1 cellular context compared by ENCODE assay signal in genomic region chr11:6351782-6352181, GRCh38.
TF ChIP-seq lines count a peak whose summit lies in the region.

No MANE protein-coding gene starts in this region.

TF ChIP-seq in GM23338, 12 proteins besides CTCF, POLR2A, EP300 and RAD21 (continued from another document):
- no peak for TF ChIP-seq ZNF114 (CRISPR knock-in tag; IDR thresholded peaks at IDR 0.05)
- no peak for TF ChIP-seq NANOG (IDR thresholded peaks at IDR 0.05; ENCODE audit: borderline replicate concordance)
- TF ChIP-seq, protein P1, sequence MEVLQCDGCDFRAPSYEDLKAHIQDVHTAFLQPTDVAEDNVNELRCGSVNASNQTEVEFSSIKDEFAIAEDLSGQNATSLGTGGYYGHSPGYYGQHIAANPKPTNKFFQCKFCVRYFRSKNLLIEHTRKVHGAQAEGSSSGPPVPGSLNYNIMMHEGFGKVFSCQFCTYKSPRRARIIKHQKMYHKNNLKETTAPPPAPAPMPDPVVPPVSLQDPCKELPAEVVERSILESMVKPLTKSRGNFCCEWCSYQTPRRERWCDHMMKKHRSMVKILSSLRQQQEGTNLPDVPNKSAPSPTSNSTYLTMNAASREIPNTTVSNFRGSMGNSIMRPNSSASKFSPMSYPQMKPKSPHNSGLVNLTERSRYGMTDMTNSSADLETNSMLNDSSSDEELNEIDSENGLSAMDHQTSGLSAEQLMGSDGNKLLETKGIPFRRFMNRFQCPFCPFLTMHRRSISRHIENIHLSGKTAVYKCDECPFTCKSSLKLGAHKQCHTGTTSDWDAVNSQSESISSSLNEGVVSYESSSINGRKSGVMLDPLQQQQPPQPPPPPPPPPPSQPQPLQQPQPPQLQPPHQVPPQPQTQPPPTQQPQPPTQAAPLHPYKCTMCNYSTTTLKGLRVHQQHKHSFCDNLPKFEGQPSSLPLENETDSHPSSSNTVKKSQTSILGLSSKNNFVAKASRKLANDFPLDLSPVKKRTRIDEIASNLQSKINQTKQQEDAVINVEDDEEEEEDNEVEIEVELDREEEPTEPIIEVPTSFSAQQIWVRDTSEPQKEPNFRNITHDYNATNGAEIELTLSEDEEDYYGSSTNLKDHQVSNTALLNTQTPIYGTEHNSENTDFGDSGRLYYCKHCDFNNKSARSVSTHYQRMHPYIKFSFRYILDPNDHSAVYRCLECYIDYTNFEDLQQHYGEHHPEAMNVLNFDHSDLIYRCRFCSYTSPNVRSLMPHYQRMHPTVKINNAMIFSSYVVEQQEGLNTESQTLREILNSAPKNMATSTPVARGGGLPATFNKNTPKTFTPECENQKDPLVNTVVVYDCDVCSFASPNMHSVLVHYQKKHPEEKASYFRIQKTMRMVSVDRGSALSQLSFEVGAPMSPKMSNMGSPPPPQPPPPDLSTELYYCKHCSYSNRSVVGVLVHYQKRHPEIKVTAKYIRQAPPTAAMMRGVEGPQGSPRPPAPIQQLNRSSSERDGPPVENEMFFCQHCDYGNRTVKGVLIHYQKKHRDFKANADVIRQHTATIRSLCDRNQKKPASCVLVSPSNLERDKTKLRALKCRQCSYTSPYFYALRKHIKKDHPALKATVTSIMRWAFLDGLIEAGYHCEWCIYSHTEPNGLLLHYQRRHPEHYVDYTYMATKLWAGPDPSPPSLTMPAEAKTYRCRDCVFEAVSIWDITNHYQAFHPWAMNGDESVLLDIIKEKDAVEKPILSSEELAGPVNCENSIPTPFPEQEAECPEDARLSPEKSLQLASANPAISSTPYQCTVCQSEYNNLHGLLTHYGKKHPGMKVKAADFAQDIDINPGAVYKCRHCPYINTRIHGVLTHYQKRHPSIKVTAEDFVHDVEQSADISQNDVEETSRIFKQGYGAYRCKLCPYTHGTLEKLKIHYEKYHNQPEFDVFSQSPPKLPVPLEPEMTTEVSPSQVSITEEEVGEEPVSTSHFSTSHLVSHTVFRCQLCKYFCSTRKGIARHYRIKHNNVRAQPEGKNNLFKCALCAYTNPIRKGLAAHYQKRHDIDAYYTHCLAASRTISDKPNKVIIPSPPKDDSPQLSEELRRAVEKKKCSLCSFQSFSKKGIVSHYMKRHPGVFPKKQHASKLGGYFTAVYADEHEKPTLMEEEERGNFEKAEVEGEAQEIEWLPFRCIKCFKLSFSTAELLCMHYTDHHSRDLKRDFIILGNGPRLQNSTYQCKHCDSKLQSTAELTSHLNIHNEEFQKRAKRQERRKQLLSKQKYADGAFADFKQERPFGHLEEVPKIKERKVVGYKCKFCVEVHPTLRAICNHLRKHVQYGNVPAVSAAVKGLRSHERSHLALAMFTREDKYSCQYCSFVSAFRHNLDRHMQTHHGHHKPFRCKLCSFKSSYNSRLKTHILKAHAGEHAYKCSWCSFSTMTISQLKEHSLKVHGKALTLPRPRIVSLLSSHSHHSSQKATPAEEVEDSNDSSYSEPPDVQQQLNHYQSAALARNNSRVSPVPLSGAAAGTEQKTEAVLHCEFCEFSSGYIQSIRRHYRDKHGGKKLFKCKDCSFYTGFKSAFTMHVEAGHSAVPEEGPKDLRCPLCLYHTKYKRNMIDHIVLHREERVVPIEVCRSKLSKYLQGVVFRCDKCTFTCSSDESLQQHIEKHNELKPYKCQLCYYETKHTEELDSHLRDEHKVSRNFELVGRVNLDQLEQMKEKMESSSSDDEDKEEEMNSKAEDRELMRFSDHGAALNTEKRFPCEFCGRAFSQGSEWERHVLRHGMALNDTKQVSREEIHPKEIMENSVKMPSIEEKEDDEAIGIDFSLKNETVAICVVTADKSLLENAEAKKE (CRISPR knock-in tag; IDR thresholded peaks at IDR 0.05), result no peak
- no peak for TF ChIP-seq JUNB (IDR thresholded peaks at IDR 0.05; ENCODE audit: unreplicated experiment)
- TF ChIP-seq, protein P2, sequence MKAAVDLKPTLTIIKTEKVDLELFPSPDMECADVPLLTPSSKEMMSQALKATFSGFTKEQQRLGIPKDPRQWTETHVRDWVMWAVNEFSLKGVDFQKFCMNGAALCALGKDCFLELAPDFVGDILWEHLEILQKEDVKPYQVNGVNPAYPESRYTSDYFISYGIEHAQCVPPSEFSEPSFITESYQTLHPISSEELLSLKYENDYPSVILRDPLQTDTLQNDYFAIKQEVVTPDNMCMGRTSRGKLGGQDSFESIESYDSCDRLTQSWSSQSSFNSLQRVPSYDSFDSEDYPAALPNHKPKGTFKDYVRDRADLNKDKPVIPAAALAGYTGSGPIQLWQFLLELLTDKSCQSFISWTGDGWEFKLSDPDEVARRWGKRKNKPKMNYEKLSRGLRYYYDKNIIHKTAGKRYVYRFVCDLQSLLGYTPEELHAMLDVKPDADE (IDR thresholded peaks at IDR 0.05), result no peak
- no peak for TF ChIP-seq EZH2phosphoT487 (IDR thresholded peaks at IDR 0.05; ENCODE audit: unreplicated experiment)
- no peak for TF ChIP-seq POLR2AphosphoS5 (IDR thresholded peaks at IDR 0.05; ENCODE audit: low read depth)
- TF ChIP-seq EZH2 (IDR thresholded peaks at IDR 0.05; ENCODE audit: low read depth, unreplicated experiment), result no peak
- TF ChIP-seq ZNF331 (CRISPR knock-in tag; IDR thresholded peaks at IDR 0.05; ENCODE audit: low read depth), result no peak
- TF ChIP-seq STAT1 (IDR thresholded peaks at IDR 0.05; ENCODE audit: unreplicated experiment), result no peak
- TF ChIP-seq CREB1 (CRISPR knock-in tag; IDR thresholded peaks at IDR 0.05; ENCODE audit: low read depth), result no peak
